8 cellular contexts compared by ENCODE assay signal in genomic region chrX:2627272-2627867, GRCh38.
A peak's percentile ranks its signal among the peaks of the same experiment; 100 is the strongest.
DNase-seq lines count a peak whose midpoint lies in the region; ATAC-seq and TF ChIP-seq lines count a peak whose summit lies in the region.

No MANE protein-coding gene starts in this region.

- no peaks in the 10 kb centered on the region for H3K27me3 Mint-ChIP-seq in T-helper 1 cell treated with Interleukin-12 subunit alpha and Interleukin-12 subunit beta and Interleukin-4 antibody, amounts not matched to agents 30 μg/mL and 1 μg/mL, for 36 hours (ENCODE audit: low read depth)
- H3K27me3 Mint-ChIP-seq in progenitor cell of endocrine pancreas = no peaks in the 10 kb centered on the region

- TF ChIP-seq CTCF in esophagus squamous epithelium (IDR thresholded peaks at IDR 0.05) = peak in 5 of 6 experiments; percentile 38 to 64 (median 40)
- peak; percentile 66 for TF ChIP-seq CTCF in progenitor cell of endocrine pancreas (IDR thresholded peaks at IDR 0.05; ENCODE audit: unreplicated experiment)

- peaks cover 0 to 79% (median 3%) of the 10 kb centered on the region in 3 donors for H3K36me3 ChIP-seq in esophagus squamous epithelium

- H3K27me3 ChIP-seq in esophagus squamous epithelium = no peaks in the 10 kb centered on the region

- TF ChIP-seq POLR2A in GM18505 (IDR thresholded peaks at IDR 0.05; ENCODE audit: borderline replicate concordance, extremely low read depth, insufficient read depth, insufficient read length) = no peak
- TF ChIP-seq POLR2A in esophagus squamous epithelium (IDR thresholded peaks at IDR 0.05) = no peak

- no peak for DNase-seq in esophagus squamous epithelium (lab: John Stamatoyannopoulos, UW)
- peak; percentile 18 for DNase-seq in progenitor cell of endocrine pancreas (ENCODE audit: low spot score, unreplicated experiment)
- DNase-seq in activated CD4-positive, CD25-positive, alpha-beta regulatory T cell (lab: John Stamatoyannopoulos, UW) = no peak
- no peak for DNase-seq in NCI-H2171 (lab: John Stamatoyannopoulos, UW)

- H3K27ac ChIP-seq in esophagus squamous epithelium = no peak overlapping the region

- H3K4me3 ChIP-seq in esophagus squamous epithelium = no peak overlapping the region

- peaks cover 0 to 6% (median 0%) of the 10 kb centered on the region in 3 donors for H3K9me3 ChIP-seq in esophagus squamous epithelium

- no peak overlapping the region for H3K4me3 Mint-ChIP-seq in T-helper 1 cell treated with Interleukin-12 subunit alpha and Interleukin-12 subunit beta and Interleukin-4 antibody, amounts not matched to agents 30 μg/mL and 1 μg/mL, for 36 hours
- no peak overlapping the region for H3K4me3 Mint-ChIP-seq in progenitor cell of endocrine pancreas (ENCODE audit: low read depth)

- peaks cover 47% of the 10 kb centered on the region for H3K9me3 Mint-ChIP-seq in T-helper 1 cell treated with Interleukin-12 subunit alpha and Interleukin-12 subunit beta and Interleukin-4 antibody, amounts not matched to agents 30 μg/mL and 1 μg/mL, for 36 hours
- peaks cover 28% of the 10 kb centered on the region for H3K9me3 Mint-ChIP-seq in progenitor cell of endocrine pancreas (ENCODE audit: low read depth)

- peaks cover 70% of the 10 kb centered on the region for H3K36me3 Mint-ChIP-seq in T-helper 1 cell treated with Interleukin-12 subunit alpha and Interleukin-12 subunit beta and Interleukin-4 antibody, amounts not matched to agents 30 μg/mL and 1 μg/mL, for 36 hours (ENCODE audit: low read depth)
- H3K36me3 Mint-ChIP-seq in progenitor cell of endocrine pancreas (ENCODE audit: insufficient read depth) = peaks cover 65% of the 10 kb centered on the region

- ATAC-seq in GM18505 (IDR thresholded peaks at IDR 0.05; ENCODE audit: unreplicated experiment) = peak; percentile 81
- ATAC-seq in HG02884 (IDR thresholded peaks at IDR 0.05; ENCODE audit: unreplicated experiment) = peak; percentile 86
- ATAC-seq in GM19467 (IDR thresholded peaks at IDR 0.05; ENCODE audit: unreplicated experiment) = no peak

- peak overlapping the region; percentile 62 for H3K27ac Mint-ChIP-seq in T-helper 1 cell treated with Interleukin-12 subunit alpha and Interleukin-12 subunit beta and Interleukin-4 antibody, amounts not matched to agents 30 μg/mL and 1 μg/mL, for 36 hours
- H3K27ac Mint-ChIP-seq in progenitor cell of endocrine pancreas = no peak overlapping the region

- intact Hi-C loops in esophagus squamous epithelium (cut with DNase I) = no loop called here

- H3K4me1 Mint-ChIP-seq in T-helper 1 cell treated with Interleukin-12 subunit alpha and Interleukin-12 subunit beta and Interleukin-4 antibody, amounts not matched to agents 30 μg/mL and 1 μg/mL, for 36 hours (ENCODE audit: low read depth) = peaks cover 36% of the 10 kb centered on the region
- H3K4me1 Mint-ChIP-seq in progenitor cell of endocrine pancreas (ENCODE audit: low read depth) = no peaks in the 10 kb centered on the region

- no peaks in the 10 kb centered on the region for H3K4me1 ChIP-seq in esophagus squamous epithelium

- 29 to 36% methylated on average over 3 of the region's 3 CpGs for WGBS in esophagus squamous epithelium, 2 donors
